ENCODE assay signal across 10 cellular contexts in genomic region chr13:78806457-78806856, GRCh38.
A peak's percentile ranks its signal among the peaks of the same experiment; 100 is the strongest.
DNase-seq lines count a peak whose midpoint lies in the region; ATAC-seq and TF ChIP-seq lines count a peak whose summit lies in the region.
"Had no signal": no experiment of that assay in that cellular context is flagged by ENCODE, and none has a peak within 500 bp of the region (broad histone marks: within the 10 kb centered on the region; RNA-seq: fewer than 3 reads in every experiment).

No MANE protein-coding gene starts in this region.

- H3K27ac ChIP-seq in AG04450 (ENCODE audit: low read depth, low read length): no peak overlapping the region

- TF ChIP-seq CTCF in AG04450 (IDR thresholded peaks at IDR 0.05; ENCODE audit: low read depth, low read length) (peak; percentile 57), cardiac fibroblast (IDR thresholded peaks at IDR 0.05; ENCODE audit: low read depth, low read length) (peak; percentile 38)

- CTCF ChIA-PET in AG04450 (lab: Charles Lee): interaction anchor here (0.9 kb wide), 1 partner anchor 669 kb away, joined by 3 read pairs; no protein-coding TSS in a partner anchor

- POLR2A ChIA-PET in AG04450 (lab: Yijun Ruan, JAX): no interaction called here

- H3K9me3 ChIP-seq in AG04450 (ENCODE audit: control insufficient read depth, insufficient read depth, low read length): no peaks in the 10 kb centered on the region

- peak; percentile 82 for ATAC-seq in GM18867 (IDR thresholded peaks at IDR 0.05; ENCODE audit: unreplicated experiment)
- peak; percentile 61 for ATAC-seq in HG03460 (IDR thresholded peaks at IDR 0.05; ENCODE audit: unreplicated experiment)
- no peak for ATAC-seq in GM21723 (IDR thresholded peaks at IDR 0.05; ENCODE audit: unreplicated experiment)
- ATAC-seq in activated CD4-positive, CD25-positive, alpha-beta regulatory T cell treated with anti-CD3 and anti-CD28 coated beads, Interleukin-2, amount 50 U/mL, for 24 hours: no peak

- H3K27me3 ChIP-seq in AG04450 (ENCODE audit: control insufficient read depth, insufficient read depth, low read length): no peaks in the 10 kb centered on the region

- DNase-seq in AG04450 (ENCODE audit: low read depth, low spot score) (no peak), cardiac fibroblast (ENCODE audit: low read depth in 2 of 2) (no peak), HCEC 1CT (no peak), cerebellar cortex (ENCODE audit: low spot score) (no peak)
- DNase-seq: effector CD4-positive, alpha-beta T cell; NK-92 treated with Interleukin-12 subunit alpha and Interleukin-12 subunit beta, amount 100 ng/mL, for 24 hours had no signal

- no peak overlapping the region for H3K4me3 ChIP-seq in AG04450 (ENCODE audit: low read depth, low read length)
- H3K4me3 ChIP-seq in cardiac fibroblast (replicated peaks in 1 of 2; ENCODE audit: low read depth in 2 of 2, low read length in 2 of 2): no peak overlapping the region

Comparison
In these comparisons a context has a peak if more than half of its experiments do, and no peak if none do; other contexts are left out.
1. ATAC-seq: peak in GM18867 (single experiment) and HG03460 (single experiment); none in GM21723 (single experiment) and activated CD4-positive, CD25-positive, alpha-beta regulatory T cell treated with anti-CD3 and anti-CD28 coated beads, Interleukin-2, amount 50 U/mL, for 24 hours (0 of 2).